ENCODE assay signal across 9 cellular contexts in genomic region chr2:152594022-152594712, GRCh38.
DNase-seq lines count a peak whose midpoint lies in the region; ATAC-seq and TF ChIP-seq lines count a peak whose summit lies in the region.
"Had no signal": no experiment of that assay in that cellular context is flagged by ENCODE, and none has a peak within 500 bp of the region (broad histone marks: within the 10 kb centered on the region; RNA-seq: fewer than 3 reads in every experiment).

No MANE protein-coding gene starts in this region.

- H3K27ac ChIP-seq in CD8-positive, alpha-beta memory T cell (ENCODE audit: low read depth, low read length): no peak overlapping the region

- no peaks in the 10 kb centered on the region for H3F3A ChIP-seq in Loucy (ENCODE audit: low read depth)

- TF ChIP-seq CTCF in GM10266 (IDR thresholded peaks at IDR 0.05; ENCODE audit: control insufficient read depth, insufficient read depth, low read depth, missing control alignments) (no peak), Loucy (conservative IDR thresholded peaks at IDR 0.05; ENCODE audit: low read length) (no peak), epithelial cell of esophagus (IDR thresholded peaks at IDR 0.05; ENCODE audit: insufficient read depth, low read depth, low read length, missing control alignments) (no peak)

- peak; percentile 14 for DNase-seq in GM10266 (ENCODE audit: extremely low spot score)
- peak; percentile 6 for DNase-seq in epithelial cell of esophagus (ENCODE audit: low read depth)
- no peak for DNase-seq in CD8-positive, alpha-beta memory T cell
- DNase-seq in NCI-H524 treated with DMSO at 0.1 percent for 48 hours (lab: John Stamatoyannopoulos, UW): no peak

- no peaks in the 10 kb centered on the region for H3K9me3 Mint-ChIP-seq in stimulated activated memory B cell treated with anti-CD40 and anti-IgM and Interleukin-4, amounts not matched to agents 10 μg/mL and 1 μg/mL and 100 μg/mL, for 72 hours
- H3K9me3 Mint-ChIP-seq in CD8-positive, alpha-beta memory T cell: no peaks in the 10 kb centered on the region
- H3K9me3 Mint-ChIP-seq: neural crest cell had no signal

- no peaks in the 10 kb centered on the region for H3K36me3 Mint-ChIP-seq in stimulated activated memory B cell treated with anti-CD40 and anti-IgM and Interleukin-4, amounts not matched to agents 10 μg/mL and 1 μg/mL and 100 μg/mL, for 72 hours
- no peaks in the 10 kb centered on the region for H3K36me3 Mint-ChIP-seq in CD8-positive, alpha-beta memory T cell

- H2AFZ ChIP-seq in Loucy (ENCODE audit: low read length): peak overlapping the region; percentile 19; the same call in 1 of the 2 replicates

- H3K27me3 ChIP-seq in Loucy (ENCODE audit: insufficient read depth, low read length, poor library complexity, severe bottlenecking): no peaks in the 10 kb centered on the region
- H3K27me3 ChIP-seq in CD8-positive, alpha-beta memory T cell (ENCODE audit: insufficient read depth, low read length, poor library complexity, severe bottlenecking): no peaks in the 10 kb centered on the region

- H3K9ac ChIP-seq in Loucy (ENCODE audit: low read depth, low read length, poor library complexity, severe bottlenecking): no peak overlapping the region

- H3K4me3 ChIP-seq in Loucy (ENCODE audit: low read length, poor library complexity, severe bottlenecking): no peak overlapping the region
- H3K4me3 ChIP-seq in epithelial cell of esophagus (ENCODE audit: low read length): no peak overlapping the region
- no peak overlapping the region for H3K4me3 ChIP-seq in CD8-positive, alpha-beta memory T cell (ENCODE audit: low read length)

- no peaks in the 10 kb centered on the region for H4K20me1 ChIP-seq in Loucy (ENCODE audit: insufficient read depth, low read length, poor library complexity, severe bottlenecking)

- ATAC-seq in GM21526 (IDR thresholded peaks at IDR 0.05; ENCODE audit: low FRiP score, unreplicated experiment) (peak; percentile 88), HG03571 (IDR thresholded peaks at IDR 0.05; ENCODE audit: unreplicated experiment) (no peak)
- peak; percentile 93 for ATAC-seq in stimulated activated memory B cell treated with anti-CD40 and anti-IgM and Interleukin-4, amounts not matched to agents 10 μg/mL and 1 μg/mL and 100 μg/mL, for 72 hours

- H3K79me2 ChIP-seq in Loucy (ENCODE audit: insufficient read depth, low read length): no peaks in the 10 kb centered on the region

- CTCF ChIA-PET in CD8-positive, alpha-beta memory T cell (lab: Charles Lee): no interaction called here

- H3K36me3 ChIP-seq in Loucy (ENCODE audit: insufficient read depth, low read length): no peaks in the 10 kb centered on the region
- H3K36me3 ChIP-seq in CD8-positive, alpha-beta memory T cell (ENCODE audit: insufficient read depth, low read length): no peaks in the 10 kb centered on the region

- no peaks in the 10 kb centered on the region for H3K9me3 ChIP-seq in Loucy (ENCODE audit: insufficient read depth, low read depth, low read length)
- no peaks in the 10 kb centered on the region for H3K9me3 ChIP-seq in CD8-positive, alpha-beta memory T cell (ENCODE audit: low read length)

- H3K4me3 Mint-ChIP-seq in stimulated activated memory B cell treated with anti-CD40 and anti-IgM and Interleukin-4, amounts not matched to agents 10 μg/mL and 1 μg/mL and 100 μg/mL, for 72 hours: no peak overlapping the region
- H3K4me3 Mint-ChIP-seq in CD8-positive, alpha-beta memory T cell: peak overlapping the region in 1 of 7 donors; percentile 17
- H3K4me3 Mint-ChIP-seq: neural crest cell had no signal

- peak overlapping the region; percentile 16 for H3K4me2 ChIP-seq in Loucy (ENCODE audit: low read depth, low read length, poor library complexity, severe bottlenecking)

- H3K9me2 ChIP-seq in Loucy (replicated peaks; ENCODE audit: low read depth, low read length): no peaks in the 10 kb centered on the region

- no peaks in the 10 kb centered on the region for H3K4me1 ChIP-seq in Loucy (ENCODE audit: insufficient read depth, low read length, poor library complexity, severe bottlenecking)
- peaks cover 4% of the 10 kb centered on the region for H3K4me1 ChIP-seq in CD8-positive, alpha-beta memory T cell (ENCODE audit: insufficient read depth, low read length)

- peaks cover 15% of the 10 kb centered on the region for H3K4me1 Mint-ChIP-seq in stimulated activated memory B cell treated with anti-CD40 and anti-IgM and Interleukin-4, amounts not matched to agents 10 μg/mL and 1 μg/mL and 100 μg/mL, for 72 hours
- H3K4me1 Mint-ChIP-seq in CD8-positive, alpha-beta memory T cell: peaks cover 0 to 9% (median 3%) of the 10 kb centered on the region in 3 donors

- H3K27me3 Mint-ChIP-seq in stimulated activated memory B cell treated with anti-CD40 and anti-IgM and Interleukin-4, amounts not matched to agents 10 μg/mL and 1 μg/mL and 100 μg/mL, for 72 hours: no peaks in the 10 kb centered on the region
- H3K27me3 Mint-ChIP-seq in CD8-positive, alpha-beta memory T cell: peaks cover 2 to 4% of the 10 kb centered on the region in 2 donors

- H3K27ac Mint-ChIP-seq in stimulated activated memory B cell treated with anti-CD40 and anti-IgM and Interleukin-4, amounts not matched to agents 10 μg/mL and 1 μg/mL and 100 μg/mL, for 72 hours: peak overlapping the region; percentile 23
- no peak overlapping the region for H3K27ac Mint-ChIP-seq in CD8-positive, alpha-beta memory T cell

- POLR2A ChIA-PET in CD8-positive, alpha-beta memory T cell (lab: Charles Lee): no interaction called here

Comparison
In these comparisons a context has a peak if more than half of its experiments do, and no peak if none do; other contexts are left out.
1. DNase-seq: peak in GM10266 (single experiment) and epithelial cell of esophagus (single experiment); none in CD8-positive, alpha-beta memory T cell (0 of 5) and NCI-H524 treated with DMSO at 0.1 percent for 48 hours (single experiment).